16 cellular contexts compared by ENCODE assay signal in the genomic region with DNA sequence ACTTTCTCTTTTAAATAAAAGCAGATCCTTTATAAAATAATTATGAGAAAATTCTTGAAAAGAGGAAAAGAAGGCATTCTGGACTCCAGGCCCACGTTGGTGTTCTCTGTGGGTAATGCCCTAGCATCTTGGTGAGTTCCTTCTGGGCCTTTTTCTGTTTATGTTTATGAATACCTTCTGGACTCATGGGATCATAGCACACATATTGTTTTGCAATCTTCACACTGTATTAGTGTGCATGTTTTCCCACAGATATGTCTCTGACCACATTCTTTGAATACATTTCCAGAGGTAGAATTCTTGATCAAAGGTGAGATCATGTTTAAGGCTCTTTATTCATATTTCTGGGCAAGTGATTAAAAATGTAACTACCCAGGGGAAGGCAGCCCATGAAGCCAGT. TPM values are rescaled to one million over a fixed set of nuclear protein-coding genes. Genes with fewer than 3 reads are reported as not detected.
"Had no signal": no experiment of that assay in that cellular context is flagged by ENCODE, and none has a peak within 500 bp of the region (broad histone marks: within the 10 kb centered on the region; RNA-seq: fewer than 3 reads in every experiment).

No MANE protein-coding gene starts in this region.

- H3K9me3 Mint-ChIP-seq: activated naive CD4-positive, alpha-beta T cell treated with anti-CD3 and anti-CD28 coated beads, Interleukin-2, amount 50 U/mL, for 72 hours; memory B cell; naive thymus-derived CD8-positive, alpha-beta T cell had no signal

- ATAC-seq: gastroesophageal sphincter; heart left ventricle; naive thymus-derived CD8-positive, alpha-beta T cell; pancreas; stimulated activated memory B cell treated with anti-CD40 and anti-IgM and Interleukin-4, amounts not matched to agents 10 μg/mL and 1 μg/mL and 100 μg/mL, for 72 hours had no signal

- DNase-seq: activated CD4-positive, alpha-beta T cell treated with anti-CD3 and anti-CD28 coated beads, Interleukin-2, amount 50 U/mL, for 48 hours; activated gamma-delta T cell; amygdala; caudate nucleus; colonic mucosa; left ventricle myocardium inferior; stimulated activated CD4-positive, alpha-beta T cell treated with anti-CD3 and anti-CD28 coated beads, Interleukin-4, amount 100 ng/mL, for 4 hours; T-helper 2 cell had no signal

- H3K27me3 Mint-ChIP-seq: memory B cell; stimulated activated memory B cell treated with anti-CD40 and anti-IgM and Interleukin-4, amounts not matched to agents 10 μg/mL and 1 μg/mL and 100 μg/mL, for 72 hours had no signal

- H3K36me3 Mint-ChIP-seq: activated naive CD4-positive, alpha-beta T cell treated with anti-CD3 and anti-CD28 coated beads, Interleukin-2, amount 50 U/mL, for 72 hours; memory B cell; naive thymus-derived CD8-positive, alpha-beta T cell; stimulated activated memory B cell treated with anti-CD40 and anti-IgM and Interleukin-4, amounts not matched to agents 10 μg/mL and 1 μg/mL and 100 μg/mL, for 72 hours had no signal

- H3K4me1 Mint-ChIP-seq: memory B cell; naive thymus-derived CD8-positive, alpha-beta T cell; stimulated activated memory B cell treated with anti-CD40 and anti-IgM and Interleukin-4, amounts not matched to agents 10 μg/mL and 1 μg/mL and 100 μg/mL, for 72 hours had no signal

- H3K4me3 ChIP-seq: colonic mucosa, gastroesophageal sphincter, heart left ventricle, left ventricle myocardium inferior, pancreas, spleen had no signal

- H3K4me3 Mint-ChIP-seq: memory B cell; naive thymus-derived CD8-positive, alpha-beta T cell; stimulated activated memory B cell treated with anti-CD40 and anti-IgM and Interleukin-4, amounts not matched to agents 10 μg/mL and 1 μg/mL and 100 μg/mL, for 72 hours had no signal

- H3K27ac Mint-ChIP-seq: activated naive CD4-positive, alpha-beta T cell treated with anti-CD3 and anti-CD28 coated beads, Interleukin-2, amount 50 U/mL, for 72 hours; memory B cell; naive thymus-derived CD8-positive, alpha-beta T cell; stimulated activated memory B cell treated with anti-CD40 and anti-IgM and Interleukin-4, amounts not matched to agents 10 μg/mL and 1 μg/mL and 100 μg/mL, for 72 hours had no signal

RNA-seq across cellular contexts. Expression of gene GLI2, which starts 15.9 kb away (rescaled TPM):
- total RNA-seq: activated naive CD4-positive, alpha-beta T cell treated with anti-CD3 and anti-CD28 coated beads, Interleukin-2, amount 50 U/mL, for 72 hours; naive thymus-derived CD8-positive, alpha-beta T cell had no signal
